In the genomic region with DNA sequence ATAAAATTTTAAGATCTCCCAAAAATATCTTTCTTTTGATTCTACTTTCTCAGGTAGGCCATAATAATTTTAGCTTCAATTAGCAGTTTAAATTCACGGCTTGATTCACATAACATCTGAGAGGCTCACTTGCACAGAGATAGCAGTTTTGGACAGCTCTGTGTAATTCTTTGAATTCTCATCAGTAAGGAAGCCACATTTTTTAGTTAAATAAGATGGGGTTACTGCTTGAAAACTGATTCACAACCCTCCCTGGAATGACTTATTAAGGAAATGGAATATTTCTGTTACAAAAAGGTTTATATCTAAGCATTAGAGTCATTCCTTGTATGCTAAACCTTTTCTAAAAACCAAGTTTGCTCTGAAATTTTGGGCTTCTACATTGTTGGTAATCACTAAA, we compare ENCODE assay signal across 19 cellular contexts.
DNase-seq lines count a peak whose midpoint lies in the region; ATAC-seq and TF ChIP-seq lines count a peak whose summit lies in the region.
"Had no signal": no experiment of that assay in that cellular context is flagged by ENCODE, and none has a peak within 500 bp of the region (broad histone marks: within the 10 kb centered on the region; RNA-seq: fewer than 3 reads in every experiment).

No MANE protein-coding gene starts in this region.

- no peak overlapping the region for H3K14ac ChIP-seq in IMR-90 (replicated peaks; ENCODE audit: low read depth, low read length)

- H2BK5ac ChIP-seq in IMR-90 (ENCODE audit: low read depth, low read length, poor library complexity, severe bottlenecking), result peak overlapping the region; percentile 76

- H2AFZ ChIP-seq in IMR-90 (replicated peaks; ENCODE audit: low read length, poor library complexity), result no peak overlapping the region

- no peak overlapping the region for H2BK20ac ChIP-seq in IMR-90 (ENCODE audit: low read depth, low read length)

- H2AK9ac ChIP-seq in IMR-90 (replicated peaks; ENCODE audit: low read depth, low read length, poor library complexity), result no peak overlapping the region

- no peak overlapping the region for H3K18ac ChIP-seq in IMR-90 (ENCODE audit: low read depth, low read length)

- H2AK5ac ChIP-seq in IMR-90 (ENCODE audit: low read depth, low read length), result no peak overlapping the region

- no peak overlapping the region for H2BK120ac ChIP-seq in IMR-90 (ENCODE audit: low read depth, low read length)

- POLR2A ChIA-PET in IMR-90 (lab: Charles Lee; ENCODE audit: unreplicated experiment), result no interaction called here

- no peak overlapping the region for H4K8ac ChIP-seq in IMR-90 (ENCODE audit: low read depth in 2 of 2, low read length in 2 of 2)

- no CpG with 5 or more reads among the region's 1 CpG for WGBS in IMR-90 (ENCODE audit: extremely low coverage in 2 of 2, insufficient read length in 1 of 2), 2 experiments

- peak; percentile 79 for ATAC-seq in IMR-90 (ENCODE audit: low read depth)
- no peak for ATAC-seq in GM21447 (IDR thresholded peaks at IDR 0.05; ENCODE audit: unreplicated experiment)
- ATAC-seq in left lung, result no peak
- ATAC-seq: A549, GM12878 had no signal

- no peak overlapping the region for H3K4me2 ChIP-seq in IMR-90 (ENCODE audit: low read depth, low read length)
- H3K4me2 ChIP-seq: A549 had no signal

- BruUV-seq in IMR-90 (replicated peaks; lab: Mats Ljungman, UMichigan), result no TSS peak

- CTCF ChIA-PET in IMR-90 (lab: Yijun Ruan, JAX), result no interaction called here

- H3K36me3 ChIP-seq in IMR-90 (ENCODE audit: control insufficient read depth, insufficient read depth, low read length) (no peaks in the 10 kb centered on the region), left lung (peaks cover 0 to 8% of the 10 kb centered on the region in 2 donors)

- H3K27me3 ChIP-seq in IMR-90 (ENCODE audit: control insufficient read depth, insufficient read depth, low read length) (no peaks in the 10 kb centered on the region), left lung (no peaks in the 10 kb centered on the region)

- H3K9me3 ChIP-seq in IMR-90 (ENCODE audit: control insufficient read depth, insufficient read depth, low read length) (peaks cover 6% of the 10 kb centered on the region), left lung (no peaks in the 10 kb centered on the region)
- H3K9me3 ChIP-seq: A549 had no signal

- H3K23ac ChIP-seq in IMR-90 (ENCODE audit: low read depth, low read length), result no peak overlapping the region

- no peak overlapping the region for H3K27ac ChIP-seq in IMR-90 (ENCODE audit: insufficient read depth, low read length)
- no peak overlapping the region for H3K27ac ChIP-seq in left lung
- H3K27ac ChIP-seq: A549 had no signal

- H3K56ac ChIP-seq in IMR-90 (ENCODE audit: extremely low read depth, insufficient read depth, low read length), result no peak overlapping the region

- DNase-seq in AG08396 (ENCODE audit: low spot score) (peak; percentile 8), EH (ENCODE audit: low read depth) (peak; percentile 58), IMR-90 (peak; percentile 39), fibroblast of peridontal ligament (ENCODE audit: extremely low read depth) (peak; percentile 45), kidney tubule cell (ENCODE audit: low spot score) (no peak), NCI-H82 treated with DMSO at 0.1 percent for 48 hours (lab: John Stamatoyannopoulos, UW; ENCODE audit: unreplicated experiment) (no peak), left lung (no peak)
- DNase-seq: 8988T; ACHN; C1 segment of cervical spinal cord; Calu3; CD4-positive, alpha-beta memory T cell; DMS53; DMS79 treated with DMSO at 0.1 percent for 48 hours; H7; HCEC 1CT had no signal

- H4K91ac ChIP-seq in IMR-90 (ENCODE audit: insufficient read depth, low read depth, low read length), result no peak overlapping the region

- in situ Hi-C loops in IMR-90 (cut with MboI; ENCODE audit: low sequenced_read_pairs), result no loop called here

- no peak for TF ChIP-seq RAD21 in IMR-90 (IDR thresholded peaks at IDR 0.05; ENCODE audit: low read length)

- dilution Hi-C loops in IMR-90 (cut with HindIII; ENCODE audit: low sequenced_read_pairs, unreplicated experiment), result no loop called here

- no peak for TF ChIP-seq POLR2A in IMR-90 (IDR thresholded peaks at IDR 0.05; ENCODE audit: low read depth, low read length)

- intact Hi-C loops in IMR-90 (cut with micrococcal nuclease), result loop anchor here (10.0 kb wide), 1 partner anchor 285 kb away; a partner anchor contains a TSS
- intact Hi-C loops in left lung (cut with DNase I), result no loop called here

- H2BK15ac ChIP-seq in IMR-90 (ENCODE audit: low read depth, low read length), result no peak overlapping the region

- H3K9ac ChIP-seq in IMR-90 (ENCODE audit: low read depth, low read length), result no peak overlapping the region

- no peaks in the 10 kb centered on the region for H4K20me1 ChIP-seq in IMR-90 (ENCODE audit: insufficient read depth, low read length)

- H3K4me3 ChIP-seq in IMR-90 (ENCODE audit: insufficient read depth, low read depth, low read length), result no peak overlapping the region
- no peak overlapping the region for H3K4me3 ChIP-seq in left lung
- H3K4me3 ChIP-seq: A549, GM12878 had no signal

- H3K9me1 ChIP-seq in IMR-90 (ENCODE audit: insufficient read depth, low read length), result peaks cover 2% of the 10 kb centered on the region; the same call in 1 of the 2 replicates

- no peak overlapping the region for H3K4ac ChIP-seq in IMR-90 (ENCODE audit: low read depth, low read length)

- H3K79me1 ChIP-seq in IMR-90 (ENCODE audit: low read depth in 1 of 2, low read length in 2 of 2), result no peaks in the 10 kb centered on the region

- no peaks in the 10 kb centered on the region; the same call in 1 of the 2 replicates for H3K4me1 ChIP-seq in IMR-90 (ENCODE audit: control insufficient read depth, insufficient read depth, low read length)
- no peaks in the 10 kb centered on the region for H3K4me1 ChIP-seq in left lung
- H3K4me1 ChIP-seq: A549 had no signal

- TF ChIP-seq CTCF in IMR-90 (conservative IDR thresholded peaks at IDR 0.05; ENCODE audit: low read depth, low read length), result no peak
- TF ChIP-seq CTCF in left lung (IDR thresholded peaks at IDR 0.05), result no peak

- H4K5ac ChIP-seq in IMR-90 (ENCODE audit: low read depth, low read length), result no peak overlapping the region

TF ChIP-seq in IMR-90, 13 proteins besides CTCF, POLR2A, EP300 and RAD21:
- TF ChIP-seq, protein P1, sequence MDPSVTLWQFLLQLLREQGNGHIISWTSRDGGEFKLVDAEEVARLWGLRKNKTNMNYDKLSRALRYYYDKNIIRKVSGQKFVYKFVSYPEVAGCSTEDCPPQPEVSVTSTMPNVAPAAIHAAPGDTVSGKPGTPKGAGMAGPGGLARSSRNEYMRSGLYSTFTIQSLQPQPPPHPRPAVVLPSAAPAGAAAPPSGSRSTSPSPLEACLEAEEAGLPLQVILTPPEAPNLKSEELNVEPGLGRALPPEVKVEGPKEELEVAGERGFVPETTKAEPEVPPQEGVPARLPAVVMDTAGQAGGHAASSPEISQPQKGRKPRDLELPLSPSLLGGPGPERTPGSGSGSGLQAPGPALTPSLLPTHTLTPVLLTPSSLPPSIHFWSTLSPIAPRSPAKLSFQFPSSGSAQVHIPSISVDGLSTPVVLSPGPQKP (IDR thresholded peaks at IDR 0.05; ENCODE audit: borderline replicate concordance, low read depth, low read length), result no peak
- TF ChIP-seq CHD1 (IDR thresholded peaks at IDR 0.05; ENCODE audit: low read depth, low read length) (no peak), FOS (IDR thresholded peaks at IDR 0.05; ENCODE audit: low read depth, low read length) (no peak), MAZ (IDR thresholded peaks at IDR 0.05; ENCODE audit: borderline replicate concordance, low read depth, low read length) (no peak)

Comparison
In these comparisons a context has a peak if more than half of its experiments do, and no peak if none do; other contexts are left out.
1. DNase-seq: peak in AG08396 (single experiment), EH (single experiment), IMR-90 (single experiment) and fibroblast of peridontal ligament (single experiment); none in kidney tubule cell (single experiment), NCI-H82 treated with DMSO at 0.1 percent for 48 hours (single experiment) and left lung (0 of 2).